11 cellular contexts compared by ENCODE assay signal in the genomic region with DNA sequence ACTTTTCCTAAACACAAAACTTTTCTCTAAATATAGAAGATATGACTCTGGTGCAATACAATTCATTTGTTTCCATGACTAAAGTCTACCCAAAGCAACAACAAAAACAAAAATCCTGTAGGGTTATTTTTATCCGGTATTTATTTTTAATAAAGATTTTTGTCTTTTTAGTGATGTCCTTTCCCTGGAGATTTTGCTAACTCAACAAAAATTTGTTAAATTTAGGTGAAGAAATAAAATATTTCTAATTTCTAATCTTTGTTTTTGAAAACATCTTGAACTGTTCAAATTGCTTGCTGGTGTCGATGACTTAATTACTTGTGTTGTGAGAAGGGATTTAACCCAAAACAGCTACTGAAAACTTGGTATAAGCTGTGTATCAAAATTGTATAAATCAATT.
"Had no signal": no experiment of that assay in that cellular context is flagged by ENCODE, and none has a peak within 500 bp of the region (broad histone marks: within the 10 kb centered on the region; RNA-seq: fewer than 3 reads in every experiment).

No MANE protein-coding gene starts in this region.

- FAIRE-seq: H1, H54 had no signal

- H2AFZ ChIP-seq: GM23248, GM23338 had no signal

- H3K9me3 Mint-ChIP-seq: GM23338, H9 had no signal

- H3K4me1 Mint-ChIP-seq: GM23338, H9 had no signal

- H3K4me1 ChIP-seq: HAP-1 had no signal

- H3K36me3 ChIP-seq: HAP-1 had no signal

- H3K27ac ChIP-seq: GM23248 had no signal

- H3K9ac ChIP-seq: GM23248 had no signal

- H3K4me2 ChIP-seq: GM23338 had no signal

- H3K4me3 ChIP-seq: GM23248, GM23338, HAP-1 had no signal

- ATAC-seq: GM23338, HCT116 had no signal

- DNase-seq: GM23248, GOT3, H7, H9, HCEC 1CT, HFFc6 had no signal

- H3K9me3 ChIP-seq: HAP-1 had no signal

- H3K27ac Mint-ChIP-seq: GM23338, H9, HFFc6 had no signal

- H3K4me3 Mint-ChIP-seq: GM23338, H9, HFFc6 had no signal
